In the genomic region with DNA sequence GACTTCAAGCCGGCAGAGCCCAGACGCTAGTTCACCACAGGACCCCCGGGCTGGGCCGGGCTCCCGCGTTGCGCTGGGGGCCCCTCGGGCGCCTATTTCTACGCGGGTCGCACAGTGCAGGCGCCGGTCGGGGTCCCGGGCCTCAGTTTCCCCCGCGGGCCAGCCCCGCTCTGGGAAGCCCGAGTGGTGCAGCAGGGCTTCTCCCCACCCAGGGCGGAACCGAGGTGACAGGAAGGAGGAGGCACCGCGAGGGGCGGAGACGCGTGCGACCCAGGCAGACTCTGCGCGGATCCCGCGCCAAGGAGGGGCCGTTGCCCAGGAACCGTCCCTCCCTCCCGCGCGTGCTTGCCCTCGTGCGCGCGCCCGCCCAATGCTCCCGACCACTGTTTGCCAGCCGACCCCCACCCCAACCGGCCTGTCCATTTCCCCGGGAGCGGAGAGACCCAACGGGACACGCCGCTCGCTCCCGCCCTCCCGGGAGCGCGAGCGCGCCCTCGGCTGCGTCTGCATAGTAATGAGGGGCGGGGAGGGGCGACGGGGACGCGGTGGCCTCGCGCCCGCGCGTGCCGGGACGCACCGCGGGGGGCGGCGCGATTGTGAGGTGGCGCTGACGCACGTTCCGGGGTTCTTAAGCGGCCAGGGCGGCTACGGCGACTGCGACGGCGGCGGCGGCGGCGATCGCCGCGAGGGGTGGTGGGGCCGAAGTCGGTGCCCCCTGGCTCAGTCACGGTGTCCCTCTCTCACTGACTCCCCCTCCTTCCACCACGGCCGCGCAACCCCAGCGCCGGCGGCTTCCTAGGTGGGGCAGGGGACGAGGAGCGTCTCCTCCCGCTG, we compare ENCODE assay signal across 1 cellular context.
TF ChIP-seq lines count a peak whose summit lies in the region.

TSS of gene CPEB2 (plus strand) at position 657 of the 834 bp plus-strand sequence. CDS start 193 bp downstream, outside the sequence.

TF ChIP-seq in HepG2, 621 proteins besides CTCF, POLR2A, EP300 and RAD21 (continued from another document and continues in another):
- TF ChIP-seq KIAA2018 (CRISPR knock-in tag; IDR thresholded peaks at IDR 0.05; ENCODE audit: borderline replicate concordance) = no peak
- no peak for TF ChIP-seq ZSCAN30 (CRISPR knock-in tag; IDR thresholded peaks at IDR 0.05)
- TF ChIP-seq ZNF563 (CRISPR knock-in tag; IDR thresholded peaks at IDR 0.05) = peak; percentile 68; the same call in 1 of the 2 replicates
- TF ChIP-seq, protein P1, sequence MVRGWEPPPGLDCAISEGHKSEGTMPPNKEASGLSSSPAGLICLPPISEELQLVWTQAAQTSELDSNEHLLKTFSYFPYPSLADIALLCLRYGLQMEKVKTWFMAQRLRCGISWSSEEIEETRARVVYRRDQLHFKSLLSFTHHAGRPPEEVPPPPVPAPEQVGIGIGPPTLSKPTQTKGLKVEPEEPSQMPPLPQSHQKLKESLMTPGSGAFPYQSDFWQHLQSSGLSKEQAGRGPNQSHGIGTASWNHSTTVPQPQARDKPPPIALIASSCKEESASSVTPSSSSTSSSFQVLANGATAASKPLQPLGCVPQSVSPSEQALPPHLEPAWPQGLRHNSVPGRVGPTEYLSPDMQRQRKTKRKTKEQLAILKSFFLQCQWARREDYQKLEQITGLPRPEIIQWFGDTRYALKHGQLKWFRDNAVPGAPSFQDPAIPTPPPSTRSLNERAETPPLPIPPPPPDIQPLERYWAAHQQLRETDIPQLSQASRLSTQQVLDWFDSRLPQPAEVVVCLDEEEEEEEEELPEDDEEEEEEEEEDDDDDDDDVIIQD (CRISPR knock-in tag; IDR thresholded peaks at IDR 0.05; ENCODE audit: low read depth) = no peak
- no peak for TF ChIP-seq SYNCRIP (IDR thresholded peaks at IDR 0.05; ENCODE audit: insufficient read depth, low read depth, low read length)
- no peak for TF ChIP-seq ZNF577 (CRISPR knock-in tag; IDR thresholded peaks at IDR 0.05; ENCODE audit: borderline replicate concordance, low read depth)
- TF ChIP-seq GLI4 (CRISPR knock-in tag; IDR thresholded peaks at IDR 0.05; ENCODE audit: borderline replicate concordance) = no peak
- no peak for TF ChIP-seq ZNF773 (CRISPR knock-in tag; IDR thresholded peaks at IDR 0.05; ENCODE audit: borderline replicate concordance)
- TF ChIP-seq PHF5A (CRISPR knock-in tag; IDR thresholded peaks at IDR 0.05; ENCODE audit: low read depth, unreplicated experiment) = no peak
- no peak for TF ChIP-seq ZBTB37 (CRISPR knock-in tag; IDR thresholded peaks at IDR 0.05)
- TF ChIP-seq EED (CRISPR knock-in tag; IDR thresholded peaks at IDR 0.05) = no peak; the same call in 1 of the 2 replicates
- peak; percentile 83; the same call in 1 of the 2 replicates for TF ChIP-seq ZNF281 (CRISPR knock-in tag; IDR thresholded peaks at IDR 0.05; ENCODE audit: borderline replicate concordance)
- peak; percentile 73 for TF ChIP-seq IRF2 (CRISPR knock-in tag; IDR thresholded peaks at IDR 0.05)
- TF ChIP-seq ERF (CRISPR knock-in tag; IDR thresholded peaks at IDR 0.05) = peak; percentile 31
- no peak for TF ChIP-seq PCBP1 (IDR thresholded peaks at IDR 0.05; ENCODE audit: borderline replicate concordance, low read depth, low read length)
- TF ChIP-seq, protein P2, sequence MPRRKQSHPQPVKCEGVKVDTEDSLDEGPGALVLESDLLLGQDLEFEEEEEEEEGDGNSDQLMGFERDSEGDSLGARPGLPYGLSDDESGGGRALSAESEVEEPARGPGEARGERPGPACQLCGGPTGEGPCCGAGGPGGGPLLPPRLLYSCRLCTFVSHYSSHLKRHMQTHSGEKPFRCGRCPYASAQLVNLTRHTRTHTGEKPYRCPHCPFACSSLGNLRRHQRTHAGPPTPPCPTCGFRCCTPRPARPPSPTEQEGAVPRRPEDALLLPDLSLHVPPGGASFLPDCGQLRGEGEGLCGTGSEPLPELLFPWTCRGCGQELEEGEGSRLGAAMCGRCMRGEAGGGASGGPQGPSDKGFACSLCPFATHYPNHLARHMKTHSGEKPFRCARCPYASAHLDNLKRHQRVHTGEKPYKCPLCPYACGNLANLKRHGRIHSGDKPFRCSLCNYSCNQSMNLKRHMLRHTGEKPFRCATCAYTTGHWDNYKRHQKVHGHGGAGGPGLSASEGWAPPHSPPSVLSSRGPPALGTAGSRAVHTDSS (CRISPR knock-in tag; conservative IDR thresholded peaks at IDR 0.05) = no peak
- TF ChIP-seq PCBP2 (optimal IDR thresholded peaks at IDR 0.05; ENCODE audit: low read depth, low read length, poor library complexity, severe bottlenecking) = no peak
- no peak for TF ChIP-seq HOXD1 (CRISPR knock-in tag; IDR thresholded peaks at IDR 0.05)
- no peak for TF ChIP-seq ZNF672 (CRISPR knock-in tag; IDR thresholded peaks at IDR 0.05)
- no peak for TF ChIP-seq KLF11 (CRISPR knock-in tag; IDR thresholded peaks at IDR 0.05)
- no peak for TF ChIP-seq NR2F6 (IDR thresholded peaks at IDR 0.05)
- no peak; the same call in 1 of the 2 replicates for TF ChIP-seq NR2F6 (CRISPR knock-in tag; IDR thresholded peaks at IDR 0.05)
- TF ChIP-seq ZKSCAN8 (CRISPR knock-in tag; IDR thresholded peaks at IDR 0.05; ENCODE audit: borderline replicate concordance) = 0 out of 2 replicates have a peak, but pooled peaks have one; percentile 19
- TF ChIP-seq RERE (CRISPR knock-in tag; IDR thresholded peaks at IDR 0.05; ENCODE audit: low read depth) = no peak
- TF ChIP-seq ZNF30 (CRISPR knock-in tag; IDR thresholded peaks at IDR 0.05) = no peak
- peak; percentile 60 for TF ChIP-seq SALL1 (CRISPR knock-in tag; IDR thresholded peaks at IDR 0.05)
- TF ChIP-seq ZNF484 (CRISPR knock-in tag; IDR thresholded peaks at IDR 0.05; ENCODE audit: borderline replicate concordance, low read depth) = no peak
- TF ChIP-seq ZNF709 (CRISPR knock-in tag; IDR thresholded peaks at IDR 0.05) = peak; percentile 88
- TF ChIP-seq ZNF382 (CRISPR knock-in tag; IDR thresholded peaks at IDR 0.05; ENCODE audit: borderline replicate concordance) = no peak
- no peak for TF ChIP-seq ZNF510 (CRISPR knock-in tag; IDR thresholded peaks at IDR 0.05; ENCODE audit: low read depth)
- TF ChIP-seq TRIM24 (CRISPR knock-in tag; IDR thresholded peaks at IDR 0.05) = no peak
